ENCODE assay signal across 10 cellular contexts in the genomic region with DNA sequence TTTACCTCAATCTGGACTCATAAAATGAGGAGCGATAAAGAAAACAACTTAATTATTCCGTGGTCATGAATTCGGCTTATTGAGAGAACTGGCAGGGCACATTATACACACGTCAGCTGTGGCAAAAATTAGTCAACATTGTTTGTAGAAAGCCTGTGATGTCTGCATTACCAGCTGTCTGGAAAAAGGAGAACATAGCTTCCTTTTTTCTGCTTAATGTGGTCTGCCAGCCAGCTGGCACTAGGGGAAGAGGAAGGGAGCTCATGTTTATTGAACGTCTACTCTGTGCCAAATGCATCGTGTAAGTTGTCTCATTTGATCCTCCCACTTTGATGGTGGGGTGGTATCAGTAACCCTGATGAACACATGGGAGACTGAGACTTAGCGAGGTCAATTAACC.
DNase-seq lines count a peak whose midpoint lies in the region; ATAC-seq and TF ChIP-seq lines count a peak whose summit lies in the region.
"Had no signal": no experiment of that assay in that cellular context is flagged by ENCODE, and none has a peak within 500 bp of the region (broad histone marks: within the 10 kb centered on the region; RNA-seq: fewer than 3 reads in every experiment).

No MANE protein-coding gene starts in this region.

- H3K4me1 ChIP-seq in DND-41 (ENCODE audit: insufficient read depth, low read length) = no peaks in the 10 kb centered on the region
- peaks cover 23 to 35% of the 10 kb centered on the region in 2 experiments for H3K4me1 ChIP-seq in neutrophil (ENCODE audit: control insufficient read depth in 1 of 2, insufficient read depth in 1 of 2, low read depth in 1 of 2, low read length in 1 of 2)
- H3K4me1 ChIP-seq in neural progenitor cell = no peaks in the 10 kb centered on the region

- H3K9me3 ChIP-seq in DND-41 (ENCODE audit: insufficient read depth, low read length, severe bottlenecking) = no peaks in the 10 kb centered on the region
- H3K9me3 ChIP-seq in neutrophil = no peaks in the 10 kb centered on the region
- no peaks in the 10 kb centered on the region for H3K9me3 ChIP-seq in neural progenitor cell (ENCODE audit: low read depth)

- H3K4me3 Mint-ChIP-seq in neural progenitor cell = no peak overlapping the region
- H3K4me3 Mint-ChIP-seq: activated CD4-positive, alpha-beta T cell treated with anti-CD3 and anti-CD28 coated beads, Interleukin-2, amount 10 ng/mL, durations not matched to agents 7 days and 5 days had no signal

- ATAC-seq in DND-41 (ENCODE audit: insufficient read depth, low read depth) (peak; percentile 57), GM21423 (IDR thresholded peaks at IDR 0.05; ENCODE audit: unreplicated experiment) (no peak)

- no peaks in the 10 kb centered on the region for H3K4me1 Mint-ChIP-seq in neural progenitor cell
- H3K4me1 Mint-ChIP-seq: activated CD4-positive, alpha-beta T cell treated with anti-CD3 and anti-CD28 coated beads, Interleukin-2, amount 10 ng/mL, durations not matched to agents 7 days and 5 days had no signal

- H3K79me2 ChIP-seq in DND-41 (ENCODE audit: insufficient read depth, low read length) (no peaks in the 10 kb centered on the region), neural progenitor cell (ENCODE audit: low read depth) (no peaks in the 10 kb centered on the region)

- H3K9ac ChIP-seq in DND-41 (ENCODE audit: low read depth, low read length) (no peak overlapping the region), neural progenitor cell (no peak overlapping the region)

- H3K9me3 Mint-ChIP-seq in neural progenitor cell = no peaks in the 10 kb centered on the region
- H3K9me3 Mint-ChIP-seq: activated CD4-positive, alpha-beta T cell treated with anti-CD3 and anti-CD28 coated beads, Interleukin-2, amount 10 ng/mL, durations not matched to agents 7 days and 5 days had no signal

- H3K27me3 ChIP-seq in DND-41 (ENCODE audit: insufficient read depth, low read length, poor library complexity) (no peaks in the 10 kb centered on the region), neutrophil (no peaks in the 10 kb centered on the region), neural progenitor cell (no peaks in the 10 kb centered on the region)

- H2AFZ ChIP-seq in DND-41 (ENCODE audit: low read depth, low read length) (no peak overlapping the region), neural progenitor cell (replicated peaks) (no peak overlapping the region)

- H3F3A ChIP-seq in neural progenitor cell (ENCODE audit: low read depth) = no peaks in the 10 kb centered on the region

- H3K27ac Mint-ChIP-seq in neural progenitor cell = no peak overlapping the region
- H3K27ac Mint-ChIP-seq: activated CD4-positive, alpha-beta T cell treated with anti-CD3 and anti-CD28 coated beads, Interleukin-2, amount 10 ng/mL, durations not matched to agents 7 days and 5 days had no signal

- H3K4me2 ChIP-seq in DND-41 (ENCODE audit: insufficient read depth, low read length) = no peak overlapping the region
- no peak overlapping the region for H3K4me2 ChIP-seq in neural progenitor cell

- H3K27me3 Mint-ChIP-seq in neural progenitor cell (ENCODE audit: insufficient read depth, low read depth) = no peaks in the 10 kb centered on the region
- H3K27me3 Mint-ChIP-seq: activated CD4-positive, alpha-beta T cell treated with anti-CD3 and anti-CD28 coated beads, Interleukin-2, amount 10 ng/mL, durations not matched to agents 7 days and 5 days had no signal

- H3K36me3 ChIP-seq in DND-41 (ENCODE audit: insufficient read depth, low read length) (no peaks in the 10 kb centered on the region), neutrophil (no peaks in the 10 kb centered on the region), neural progenitor cell (no peaks in the 10 kb centered on the region)

- peak; percentile 5 for DNase-seq in DND-41
- peak; percentile 78 for DNase-seq in NCI-H2171 treated with DMSO at 0.1 percent for 48 hours (lab: John Stamatoyannopoulos, UW)
- peak; percentile 96 for DNase-seq in dermis microvascular lymphatic vessel endothelial cell (ENCODE audit: low read depth in 2 of 2)
- no peak for DNase-seq in stimulated activated CD4-positive, alpha-beta T cell treated with anti-CD3 and anti-CD28 coated beads, Interleukin-4, amount 100 ng/mL, for 4 hours
- DNase-seq in iPS-NIHi11 (ENCODE audit: low spot score) = no peak
- no peak for DNase-seq in neural progenitor cell (ENCODE audit: low spot score)
- DNase-seq: activated CD4-positive, alpha-beta T cell treated with anti-CD3 and anti-CD28 coated beads, Interleukin-2, amount 10 ng/mL, durations not matched to agents 7 days and 5 days; Karpas-422 had no signal

- H4K20me1 ChIP-seq in DND-41 (ENCODE audit: insufficient read depth, low read length) = no peaks in the 10 kb centered on the region
- no peaks in the 10 kb centered on the region for H4K20me1 ChIP-seq in neural progenitor cell (ENCODE audit: low read depth)

- TF ChIP-seq CTCF in DND-41 (IDR thresholded peaks at IDR 0.05; ENCODE audit: borderline replicate concordance, extremely low read depth, low read length, poor library complexity, severe bottlenecking) (no peak), neutrophil (IDR thresholded peaks at IDR 0.05) (no peak), neural progenitor cell (IDR thresholded peaks at IDR 0.05) (no peak)

- no peaks in the 10 kb centered on the region for H3K36me3 Mint-ChIP-seq in neural progenitor cell

- H3K4me3 ChIP-seq in DND-41 (ENCODE audit: low read depth in 1 of 2, low read length in 2 of 2) (no peak overlapping the region), neutrophil (ENCODE audit: low read depth in 1 of 2, low read length in 1 of 2) (no peak overlapping the region), neural progenitor cell (no peak overlapping the region)

- H3K27ac ChIP-seq in DND-41 (ENCODE audit: low read length) = no peak overlapping the region
- H3K27ac ChIP-seq in neutrophil = peak overlapping the region; percentile 70
- H3K27ac ChIP-seq in neural progenitor cell = no peak overlapping the region

Comparison
In these comparisons a context has a peak if more than half of its experiments do, and no peak if none do; other contexts are left out.
1. DNase-seq: peak in DND-41 (single experiment), NCI-H2171 treated with DMSO at 0.1 percent for 48 hours (single experiment) and dermis microvascular lymphatic vessel endothelial cell (2 of 2); none in stimulated activated CD4-positive, alpha-beta T cell treated with anti-CD3 and anti-CD28 coated beads, Interleukin-4, amount 100 ng/mL, for 4 hours (0 of 2), iPS-NIHi11 (single experiment) and neural progenitor cell (single experiment).